10 cellular contexts compared by ENCODE assay signal in genomic region chr3:29486087-29486486, GRCh38.
DNase-seq lines count a peak whose midpoint lies in the region; ATAC-seq, FAIRE-seq and TF ChIP-seq lines count a peak whose summit lies in the region.
"Had no signal": no experiment of that assay in that cellular context is flagged by ENCODE, and none has a peak within 500 bp of the region (broad histone marks: within the 10 kb centered on the region; RNA-seq: fewer than 3 reads in every experiment).

No MANE protein-coding gene starts in this region.

- TF ChIP-seq EP300 in A549 (IDR thresholded peaks at IDR 0.05) = peak; percentile 59 to 76; a peak in 3 of 5 replicates

- CTCF ChIA-PET in A549 (lab: Yijun Ruan, JAX) = no interaction called here

- peak; percentile 25 to 53; a peak in 3 of 5 replicates for TF ChIP-seq RAD21 in A549 (conservative IDR thresholded peaks at IDR 0.05 in 1 of 2, IDR thresholded peaks at IDR 0.05 in 1 of 2)

- peaks cover 23% of the 10 kb centered on the region for H3K4me1 ChIP-seq in A549

- POLR2A ChIA-PET in A549 (lab: Yijun Ruan, JAX) = no interaction called here

- DNase-seq in A549 (ENCODE audit: low read depth in 1 of 2, low spot score in 1 of 2) = peak; percentile 13 to 87
- no peak for DNase-seq in GM12892 (ENCODE audit: insufficient read length)
- DNase-seq in NCI-H748 treated with DMSO at 0.1 percent for 48 hours (lab: John Stamatoyannopoulos, UW) = peak; percentile 72
- peak; percentile 70 for DNase-seq in fibroblast of the conjunctiva (ENCODE audit: low read depth)
- DNase-seq in NCI-H2227 treated with DMSO at 0.1 percent for 48 hours (lab: John Stamatoyannopoulos, UW) = no peak
- no peak for DNase-seq in hepatic stellate cell (ENCODE audit: low spot score)
- no peak for DNase-seq in stimulated activated CD4-positive, alpha-beta T cell treated with anti-CD3 and anti-CD28 coated beads, Interleukin-2, amount 100 ng/mL, for 48 hours
- DNase-seq in NCI-H82 treated with DMSO at 0.1 percent for 48 hours (lab: John Stamatoyannopoulos, UW; ENCODE audit: unreplicated experiment) = no peak
- DNase-seq: CD4-positive, alpha-beta T cell had no signal

- H3K4me3 ChIP-seq in A549 = no peak overlapping the region

- peak; percentile 88 for FAIRE-seq in A549 (lab: Jason Lieb, UNC)
- FAIRE-seq in GM12892 (lab: Jason Lieb, UNC) = peak; percentile 57

- ATAC-seq in A549 = peak; percentile 87 to 93
- ATAC-seq: activated naive CD4-positive, alpha-beta T cell treated with anti-CD3 and anti-CD28 coated beads, Interleukin-2, amount 50 U/mL, for 72 hours had no signal

- H3K9me3 ChIP-seq in A549 = no peaks in the 10 kb centered on the region

- TF ChIP-seq CTCF in A549 (IDR thresholded peaks at IDR 0.05) = no peak

- H3K4me2 ChIP-seq in A549 = peak overlapping the region; percentile 80

- no peak for TF ChIP-seq POLR2A in A549 (IDR thresholded peaks at IDR 0.05; ENCODE audit: low read length)
- TF ChIP-seq POLR2A in GM12892 (IDR thresholded peaks at IDR 0.05; ENCODE audit: low read depth, low read length) = no peak

- peak overlapping the region; percentile 71 to 76 for H3K27ac ChIP-seq in A549

- WGBS in A549 (ENCODE audit: missing lambda C conversion rate) = 5% methylated on average over 6 of the region's 6 CpGs

TF ChIP-seq in A549, 52 proteins besides CTCF, POLR2A, EP300 and RAD21:
- TF ChIP-seq CEBPB (IDR thresholded peaks at IDR 0.05) (peak; percentile 80 to 94; a peak in 3 of 4 replicates), BCL3 (IDR thresholded peaks at IDR 0.05) (peak; percentile 70; the same call in 1 of the 3 replicates), GATA3 (IDR thresholded peaks at IDR 0.05; ENCODE audit: borderline replicate concordance) (peak; percentile 90), HOXA7 (CRISPR knock-in tag; IDR thresholded peaks at IDR 0.05) (no peak), JUNB (IDR thresholded peaks at IDR 0.05) (peak; percentile 81), CHD4 (IDR thresholded peaks at IDR 0.05; ENCODE audit: borderline replicate concordance) (no peak), SMC3 (IDR thresholded peaks at IDR 0.05) (peak; percentile 49), FOSL2 (IDR thresholded peaks at IDR 0.05) (peak; percentile 59; the same call in 1 of the 2 replicates), FOSL2 (CRISPR knock-in tag; IDR thresholded peaks at IDR 0.05) (peak; percentile 91), JUN (IDR thresholded peaks at IDR 0.05) (peak in 1 of 2 experiments; percentile 47; a peak in 2 of 5 replicates)
- TF ChIP-seq, protein P1, sequence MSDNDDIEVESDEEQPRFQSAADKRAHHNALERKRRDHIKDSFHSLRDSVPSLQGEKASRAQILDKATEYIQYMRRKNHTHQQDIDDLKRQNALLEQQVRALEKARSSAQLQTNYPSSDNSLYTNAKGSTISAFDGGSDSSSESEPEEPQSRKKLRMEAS (IDR thresholded peaks at IDR 0.05) = peak; percentile 53

Comparison
In these comparisons a context has a peak if more than half of its experiments do, and no peak if none do; other contexts are left out.
1. DNase-seq: peak in A549 (2 of 2), NCI-H748 treated with DMSO at 0.1 percent for 48 hours (single experiment) and fibroblast of the conjunctiva (single experiment); none in GM12892 (single experiment), NCI-H2227 treated with DMSO at 0.1 percent for 48 hours (single experiment), hepatic stellate cell (single experiment), stimulated activated CD4-positive, alpha-beta T cell treated with anti-CD3 and anti-CD28 coated beads, Interleukin-2, amount 100 ng/mL, for 48 hours (0 of 2) and NCI-H82 treated with DMSO at 0.1 percent for 48 hours (single experiment).